In genomic region chr6:45376310-45377040, GRCh38 we compare ENCODE assay signal across 8 cellular contexts. TPM values are rescaled to one million over a fixed set of nuclear protein-coding genes. Genes with fewer than 3 reads are reported as not detected.
A peak's percentile ranks its signal among the peaks of the same experiment; 100 is the strongest.
DNase-seq lines count a peak whose midpoint lies in the region; ATAC-seq, FAIRE-seq and TF ChIP-seq lines count a peak whose summit lies in the region.

No MANE protein-coding gene starts in this region.

- no peaks in the 10 kb centered on the region for H3K9me3 ChIP-seq in astrocyte (ENCODE audit: insufficient read depth, low read depth, low read length)
- peaks cover 1% of the 10 kb centered on the region for H3K9me3 ChIP-seq in thymus (ENCODE audit: control insufficient read depth)

- FAIRE-seq in astrocyte (lab: Jason Lieb, UNC): no peak

- H2AFZ ChIP-seq in astrocyte (ENCODE audit: low read depth, low read length): peak overlapping the region; percentile 68

- peaks cover 16% of the 10 kb centered on the region for H3K36me3 Mint-ChIP-seq in activated T-cell treated with anti-CD3 and anti-CD28 coated beads, Interleukin-2, amount 50 U/mL, for 24 hours (ENCODE audit: low read depth)
- no peaks in the 10 kb centered on the region for H3K36me3 Mint-ChIP-seq in astrocyte (ENCODE audit: low read depth, unreplicated experiment)

- peaks cover 11% of the 10 kb centered on the region for H3K4me1 ChIP-seq in astrocyte (ENCODE audit: insufficient read depth, low read length)
- H3K4me1 ChIP-seq in thymus (ENCODE audit: control insufficient read depth, insufficient read depth, low read length): peaks cover 7% of the 10 kb centered on the region

- no peaks in the 10 kb centered on the region for H4K20me1 ChIP-seq in astrocyte (ENCODE audit: insufficient read depth, low read length)

- peak overlapping the region; percentile 99 for H3K27ac Mint-ChIP-seq in activated T-cell treated with anti-CD3 and anti-CD28 coated beads, Interleukin-2, amount 50 U/mL, for 24 hours
- peak overlapping the region; percentile 96 for H3K27ac Mint-ChIP-seq in astrocyte (ENCODE audit: unreplicated experiment)

- peak overlapping the region; percentile 98 for H3K9ac ChIP-seq in astrocyte (ENCODE audit: low read length)

- no peaks in the 10 kb centered on the region for H3K27me3 Mint-ChIP-seq in activated T-cell treated with anti-CD3 and anti-CD28 coated beads, Interleukin-2, amount 50 U/mL, for 24 hours
- H3K27me3 Mint-ChIP-seq in astrocyte (ENCODE audit: low read depth, unreplicated experiment): no peaks in the 10 kb centered on the region

- no peak for TF ChIP-seq CTCF in astrocyte (IDR thresholded peaks at IDR 0.05; ENCODE audit: insufficient read depth, low read depth, low read length)

- WGBS in thymus: 58% methylated on average over 11 of the region's 11 CpGs

- H3K79me2 ChIP-seq in astrocyte (ENCODE audit: insufficient read depth, low read length): peaks cover 39% of the 10 kb centered on the region

- peaks cover 52% of the 10 kb centered on the region for H3K4me1 Mint-ChIP-seq in activated T-cell treated with anti-CD3 and anti-CD28 coated beads, Interleukin-2, amount 50 U/mL, for 24 hours (ENCODE audit: low read depth)
- peaks cover 12% of the 10 kb centered on the region for H3K4me1 Mint-ChIP-seq in astrocyte (ENCODE audit: low read depth, unreplicated experiment)

- H3K4me3 Mint-ChIP-seq in activated T-cell treated with anti-CD3 and anti-CD28 coated beads, Interleukin-2, amount 50 U/mL, for 24 hours: peak overlapping the region; percentile 99
- H3K4me3 Mint-ChIP-seq in astrocyte (ENCODE audit: unreplicated experiment): peak overlapping the region; percentile 98

- peak overlapping the region; percentile 95 for H3K27ac ChIP-seq in astrocyte (ENCODE audit: low read depth, low read length)
- H3K27ac ChIP-seq in thymus (ENCODE audit: low read depth): no peak overlapping the region

- no peak for DNase-seq in activated T-cell treated with anti-CD3 and anti-CD28 coated beads, Interleukin-2, amount 50 U/mL, for 24 hours
- no peak for DNase-seq in activated T-cell treated with anti-CD3 and anti-CD28 coated beads, Interleukin-2, amount 50 U/mL, for 1 hour
- DNase-seq in astrocyte (ENCODE audit: low read depth) (peak; percentile 59), kidney tubule cell (ENCODE audit: low spot score) (peak; percentile 7), SIG-M5 treated with dmso at 0.1 percent for 504 hours (lab: John Stamatoyannopoulos, UW; ENCODE audit: unreplicated experiment) (no peak)
- DNase-seq in stimulated activated CD4-positive, alpha-beta T cell treated with anti-CD3 and anti-CD28 coated beads, Interleukin-12 subunit alpha, Interleukin-12 subunit beta, amount 100 ng/mL, for 4 hours: no peak

- ATAC-seq in HG03025 (IDR thresholded peaks at IDR 0.05; ENCODE audit: low FRiP score, unreplicated experiment): no peak

- H3K4me3 ChIP-seq in astrocyte (ENCODE audit: insufficient read depth, low read depth, low read length) (peak overlapping the region; percentile 74), thymus (ENCODE audit: low read length) (peak overlapping the region; percentile 78)

- no peaks in the 10 kb centered on the region for H3K36me3 ChIP-seq in astrocyte (ENCODE audit: insufficient read depth, low read length)
- no peaks in the 10 kb centered on the region for H3K36me3 ChIP-seq in thymus (ENCODE audit: control insufficient read depth, insufficient read depth)

- H3K9me3 Mint-ChIP-seq in activated T-cell treated with anti-CD3 and anti-CD28 coated beads, Interleukin-2, amount 50 U/mL, for 24 hours: no peaks in the 10 kb centered on the region
- no peaks in the 10 kb centered on the region for H3K9me3 Mint-ChIP-seq in astrocyte (ENCODE audit: unreplicated experiment)

- H3K27me3 ChIP-seq in astrocyte (ENCODE audit: insufficient read depth, low read length) (no peaks in the 10 kb centered on the region), thymus (ENCODE audit: control insufficient read depth, insufficient read depth) (no peaks in the 10 kb centered on the region)

- H3K4me2 ChIP-seq in astrocyte (ENCODE audit: low read length): peak overlapping the region; percentile 97

RNA-seq across cellular contexts. Expression of gene SUPT3H, which starts 1.3 kb away (rescaled TPM):
- total RNA-seq in astrocyte: 11.7 and 12.4 TPM in 2 replicates
- polyA plus RNA-seq in thymus: 11.9 TPM

RNA-seq across cellular contexts. Expression of gene RUNX2, which starts 48.3 kb away (rescaled TPM):
- 26.1 and 32.6 TPM in 2 replicates for total RNA-seq in astrocyte
- polyA plus RNA-seq in thymus: 7.1 TPM

Comparison
In these comparisons a context has a peak if more than half of its experiments do, and no peak if none do; other contexts are left out.
1. DNase-seq: peak in astrocyte (single experiment) and kidney tubule cell (single experiment); none in activated T-cell treated with anti-CD3 and anti-CD28 coated beads, Interleukin-2, amount 50 U/mL, for 24 hours (single experiment), activated T-cell treated with anti-CD3 and anti-CD28 coated beads, Interleukin-2, amount 50 U/mL, for 1 hour (single experiment), SIG-M5 treated with dmso at 0.1 percent for 504 hours (single experiment) and stimulated activated CD4-positive, alpha-beta T cell treated with anti-CD3 and anti-CD28 coated beads, Interleukin-12 subunit alpha, Interleukin-12 subunit beta, amount 100 ng/mL, for 4 hours (single experiment).